ENCODE assay signal across 9 cellular contexts in genomic region chrX:77597090-77597489, GRCh38.
DNase-seq lines count a peak whose midpoint lies in the region; ATAC-seq, FAIRE-seq and TF ChIP-seq lines count a peak whose summit lies in the region.
"Had no signal": no experiment of that assay in that cellular context is flagged by ENCODE, and none has a peak within 500 bp of the region (broad histone marks: within the 10 kb centered on the region; RNA-seq: fewer than 3 reads in every experiment).

No MANE protein-coding gene starts in this region.

- H3K27me3 ChIP-seq in astrocyte (ENCODE audit: insufficient read depth, low read length), result no peaks in the 10 kb centered on the region

- no peak for TF ChIP-seq CTCF in astrocyte (IDR thresholded peaks at IDR 0.05; ENCODE audit: insufficient read depth, low read depth, low read length)

- H3K4me3 Mint-ChIP-seq in astrocyte (ENCODE audit: unreplicated experiment), result no peak overlapping the region

- intact Hi-C loops in posterior vena cava (cut with DNase I), result no loop called here

- H2AFZ ChIP-seq in astrocyte (ENCODE audit: low read depth, low read length), result no peak overlapping the region

- H3K27ac Mint-ChIP-seq in astrocyte (ENCODE audit: unreplicated experiment), result no peak overlapping the region

- H3K36me3 ChIP-seq in astrocyte (ENCODE audit: insufficient read depth, low read length), result no peaks in the 10 kb centered on the region

- H3K9me3 Mint-ChIP-seq in astrocyte (ENCODE audit: unreplicated experiment), result no peaks in the 10 kb centered on the region

- H3K9ac ChIP-seq in astrocyte (ENCODE audit: low read length), result no peak overlapping the region

- peaks cover 2% of the 10 kb centered on the region for H3K79me2 ChIP-seq in astrocyte (ENCODE audit: insufficient read depth, low read length)

- ATAC-seq in HG03095 (IDR thresholded peaks at IDR 0.05; ENCODE audit: unreplicated experiment) (no peak), HG02973 (IDR thresholded peaks at IDR 0.05; ENCODE audit: unreplicated experiment) (no peak), GM21423 (IDR thresholded peaks at IDR 0.05; ENCODE audit: unreplicated experiment) (no peak)

- no peaks in the 10 kb centered on the region for H3K4me1 ChIP-seq in astrocyte (ENCODE audit: insufficient read depth, low read length)

- DNase-seq in AG08396 (ENCODE audit: low spot score) (peak; percentile 11), HT-29 (ENCODE audit: low spot score) (peak; percentile 8), astrocyte (ENCODE audit: low read depth) (peak; percentile 31), kidney glomerular epithelial cell (lab: John Stamatoyannopoulos, UW) (peak; percentile 5), posterior vena cava (ENCODE audit: low spot score) (no peak)
- DNase-seq: NCI-H1092 treated with DMSO at 0.1 percent for 48 hours had no signal

- no peak overlapping the region for H3K4me3 ChIP-seq in astrocyte (ENCODE audit: insufficient read depth, low read depth, low read length)

- H3K27me3 Mint-ChIP-seq in astrocyte (ENCODE audit: low read depth, unreplicated experiment), result no peaks in the 10 kb centered on the region

- no peak for FAIRE-seq in astrocyte (lab: Jason Lieb, UNC)

- H3K4me2 ChIP-seq in astrocyte (ENCODE audit: low read length), result no peak overlapping the region

- peaks cover 19% of the 10 kb centered on the region for H3K4me1 Mint-ChIP-seq in astrocyte (ENCODE audit: low read depth, unreplicated experiment)

- no peaks in the 10 kb centered on the region for H3K36me3 Mint-ChIP-seq in astrocyte (ENCODE audit: low read depth, unreplicated experiment)

- no peaks in the 10 kb centered on the region for H3K9me3 ChIP-seq in astrocyte (ENCODE audit: insufficient read depth, low read depth, low read length)

- no peak overlapping the region for H3K27ac ChIP-seq in astrocyte (ENCODE audit: low read depth, low read length)

- H4K20me1 ChIP-seq in astrocyte (ENCODE audit: insufficient read depth, low read length), result no peaks in the 10 kb centered on the region
